ENCODE assay signal across 1 cellular context in the genomic region with DNA sequence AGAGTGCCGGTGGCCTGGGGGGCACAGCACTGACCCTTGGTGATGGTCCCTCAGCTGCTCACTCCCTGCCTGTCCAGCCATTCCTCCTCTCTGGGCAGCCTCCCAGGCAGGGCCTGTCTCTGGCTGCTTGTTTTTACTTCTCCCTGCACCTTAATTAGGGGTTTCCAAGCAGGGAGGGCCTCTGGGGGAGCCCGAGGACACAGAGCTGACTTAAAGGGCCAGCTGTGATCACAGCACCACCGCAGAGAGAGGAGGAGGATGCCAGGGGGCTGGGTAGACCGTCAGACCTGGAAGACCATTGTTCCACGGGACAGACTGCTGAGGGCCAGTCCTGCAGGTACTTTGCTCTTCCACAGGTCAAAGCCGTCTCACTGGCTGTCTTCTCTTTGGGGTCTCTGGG.
TF ChIP-seq lines count a peak whose summit lies in the region.

No MANE protein-coding gene starts in this region.

TF ChIP-seq in WTC11, 78 proteins besides CTCF, POLR2A, EP300 and RAD21:
- TF ChIP-seq HMGXB4 (CRISPR knock-in tag; IDR thresholded peaks at IDR 0.05) (no peak), ZNF219 (CRISPR knock-in tag; IDR thresholded peaks at IDR 0.05; ENCODE audit: borderline replicate concordance) (no peak), GABPB1 (CRISPR knock-in tag; IDR thresholded peaks at IDR 0.05) (no peak), MLX (CRISPR knock-in tag; IDR thresholded peaks at IDR 0.05) (no peak), JAZF1 (CRISPR knock-in tag; IDR thresholded peaks at IDR 0.05) (no peak), PRDM15 (CRISPR knock-in tag; IDR thresholded peaks at IDR 0.05) (no peak), ZNF671 (CRISPR knock-in tag; IDR thresholded peaks at IDR 0.05) (no peak), RELA (CRISPR knock-in tag; IDR thresholded peaks at IDR 0.05; ENCODE audit: borderline replicate concordance) (no peak), CREB1 (CRISPR knock-in tag; IDR thresholded peaks at IDR 0.05) (no peak), NR3C1 (CRISPR knock-in tag; conservative IDR thresholded peaks at IDR 0.05; ENCODE audit: low read depth) (no peak), NFE2L1 (CRISPR knock-in tag; IDR thresholded peaks at IDR 0.05) (no peak)
- TF ChIP-seq, protein P1, sequence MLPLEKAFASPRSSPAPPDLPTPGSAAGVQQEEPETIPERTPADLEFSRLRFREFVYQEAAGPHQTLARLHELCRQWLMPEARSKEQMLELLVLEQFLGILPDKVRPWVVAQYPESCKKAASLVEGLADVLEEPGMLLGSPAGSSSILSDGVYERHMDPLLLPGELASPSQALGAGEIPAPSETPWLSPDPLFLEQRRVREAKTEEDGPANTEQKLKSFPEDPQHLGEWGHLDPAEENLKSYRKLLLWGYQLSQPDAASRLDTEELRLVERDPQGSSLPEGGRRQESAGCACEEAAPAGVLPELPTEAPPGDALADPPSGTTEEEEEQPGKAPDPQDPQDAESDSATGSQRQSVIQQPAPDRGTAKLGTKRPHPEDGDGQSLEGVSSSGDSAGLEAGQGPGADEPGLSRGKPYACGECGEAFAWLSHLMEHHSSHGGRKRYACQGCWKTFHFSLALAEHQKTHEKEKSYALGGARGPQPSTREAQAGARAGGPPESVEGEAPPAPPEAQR (CRISPR knock-in tag; IDR thresholded peaks at IDR 0.05) = no peak
- TF ChIP-seq, protein P2, sequence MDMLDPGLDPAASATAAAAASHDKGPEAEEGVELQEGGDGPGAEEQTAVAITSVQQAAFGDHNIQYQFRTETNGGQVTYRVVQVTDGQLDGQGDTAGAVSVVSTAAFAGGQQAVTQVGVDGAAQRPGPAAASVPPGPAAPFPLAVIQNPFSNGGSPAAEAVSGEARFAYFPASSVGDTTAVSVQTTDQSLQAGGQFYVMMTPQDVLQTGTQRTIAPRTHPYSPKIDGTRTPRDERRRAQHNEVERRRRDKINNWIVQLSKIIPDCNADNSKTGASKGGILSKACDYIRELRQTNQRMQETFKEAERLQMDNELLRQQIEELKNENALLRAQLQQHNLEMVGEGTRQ (CRISPR knock-in tag; IDR thresholded peaks at IDR 0.05) = no peak
- TF ChIP-seq, protein P3, sequence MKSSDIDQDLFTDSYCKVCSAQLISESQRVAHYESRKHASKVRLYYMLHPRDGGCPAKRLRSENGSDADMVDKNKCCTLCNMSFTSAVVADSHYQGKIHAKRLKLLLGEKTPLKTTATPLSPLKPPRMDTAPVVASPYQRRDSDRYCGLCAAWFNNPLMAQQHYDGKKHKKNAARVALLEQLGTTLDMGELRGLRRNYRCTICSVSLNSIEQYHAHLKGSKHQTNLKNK (CRISPR knock-in tag; IDR thresholded peaks at IDR 0.05) = no peak
